7 cellular contexts compared by ENCODE assay signal in the genomic region with DNA sequence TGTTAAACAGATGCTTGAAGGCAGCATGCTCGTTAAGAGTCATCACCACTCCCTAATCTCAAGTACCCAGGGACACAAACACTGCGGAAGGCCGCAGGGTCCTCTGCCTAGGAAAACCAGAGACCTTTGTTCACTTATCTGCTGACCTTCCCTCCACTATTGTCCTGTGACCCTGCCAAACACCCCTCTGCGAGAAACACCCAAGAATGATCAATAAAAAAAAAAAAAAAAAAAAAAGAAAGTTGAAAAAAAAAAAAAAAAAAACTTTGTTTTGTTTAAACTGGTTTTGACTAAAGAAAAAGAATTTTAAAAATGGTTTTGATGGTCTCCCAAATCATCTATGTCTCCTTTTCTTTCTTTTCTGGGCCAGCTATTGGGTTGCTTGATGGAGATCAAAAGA. TPM values are rescaled to one million over a fixed set of nuclear protein-coding genes. Genes with fewer than 3 reads are reported as not detected.
"Had no signal": no experiment of that assay in that cellular context is flagged by ENCODE, and none has a peak within 500 bp of the region (broad histone marks: within the 10 kb centered on the region; RNA-seq: fewer than 3 reads in every experiment).

No MANE protein-coding gene starts in this region.

RNA-seq across cellular contexts. Expression of gene ADIPOQ, which starts 32.3 kb away (rescaled TPM):
- total RNA-seq: GM23248, GM23338, H1, H4, H7, H9, HFFc6 had no signal
- polyA plus RNA-seq: GM23248, GM23338, H1 had no signal

RNA-seq across cellular contexts. Expression of gene ST6GAL1, which starts 55.5 kb away (rescaled TPM):
- total RNA-seq: GM23248 had no signal
